ENCODE assay signal across 13 cellular contexts in genomic region chr11:118263109-118263508, GRCh38. TPM values are rescaled to one million over a fixed set of nuclear protein-coding genes. Genes with fewer than 3 reads are reported as not detected.
DNase-seq lines count a peak whose midpoint lies in the region; ATAC-seq, FAIRE-seq and TF ChIP-seq lines count a peak whose summit lies in the region.
"Had no signal": no experiment of that assay in that cellular context is flagged by ENCODE, and none has a peak within 500 bp of the region (broad histone marks: within the 10 kb centered on the region; RNA-seq: fewer than 3 reads in every experiment).

No MANE protein-coding gene starts in this region.

- H3K36me3 ChIP-seq in CD8-positive, alpha-beta T cell (ENCODE audit: insufficient read depth, low read length) = no peaks in the 10 kb centered on the region
- H3K36me3 ChIP-seq in NT2/D1 (ENCODE audit: insufficient read depth, insufficient read length, low read length) (no peaks in the 10 kb centered on the region), pancreas (no peaks in the 10 kb centered on the region)
- H3K36me3 ChIP-seq: WERI-Rb-1 had no signal

- no peak for DNase-seq in CD8-positive, alpha-beta T cell
- DNase-seq in NT2/D1 (ENCODE audit: low read depth, low spot score) (no peak), epithelial cell of esophagus (ENCODE audit: low read depth) (no peak), pancreas (no peak), NCI-H510A (lab: John Stamatoyannopoulos, UW) (no peak), GM10248 (ENCODE audit: extremely low spot score) (no peak)
- no peak for DNase-seq in effector CD8-positive, alpha-beta T cell (lab: John Stamatoyannopoulos, UW)
- DNase-seq: NCI-H2227 treated with DMSO at 0.1 percent for 48 hours, SHP77, WERI-Rb-1 had no signal

- no peak overlapping the region for H3K27ac Mint-ChIP-seq in CD8-positive, alpha-beta T cell

- no peak for TF ChIP-seq CTCF in CD8-positive, alpha-beta T cell (IDR thresholded peaks at IDR 0.05)
- TF ChIP-seq CTCF in epithelial cell of esophagus (IDR thresholded peaks at IDR 0.05; ENCODE audit: insufficient read depth, low read depth, low read length, missing control alignments) (no peak), pancreas (IDR thresholded peaks at IDR 0.05) (no peak), GM10248 (IDR thresholded peaks at IDR 0.05; ENCODE audit: control extremely low read depth, extremely low read depth, low read depth, missing control alignments) (no peak)

- no peaks in the 10 kb centered on the region for H3K27me3 ChIP-seq in CD8-positive, alpha-beta T cell (ENCODE audit: insufficient read depth, low read length)
- H3K27me3 ChIP-seq in NT2/D1 (ENCODE audit: insufficient read depth, insufficient read length) (peaks cover 35% of the 10 kb centered on the region), pancreas (no peaks in the 10 kb centered on the region)

- H3K9me3 ChIP-seq in CD8-positive, alpha-beta T cell (ENCODE audit: low read length) = no peaks in the 10 kb centered on the region
- no peaks in the 10 kb centered on the region for H3K9me3 ChIP-seq in NT2/D1 (ENCODE audit: insufficient read depth, low read length)
- no peaks in the 10 kb centered on the region for H3K9me3 ChIP-seq in pancreas

- intact Hi-C loops in CD8-positive, alpha-beta T cell (cut with DNase I, micrococcal nuclease) = no loop called here
- intact Hi-C loops in pancreas (cut with DNase I) = no loop called here

- WGBS in pancreas, 2 donors = 10 to 12% methylated on average over 4 of the region's 4 CpGs

- H3K4me3 Mint-ChIP-seq in CD8-positive, alpha-beta T cell = peak overlapping the region; percentile 82

- CTCF ChIA-PET in CD8-positive, alpha-beta T cell (lab: Charles Lee) = interaction anchor here (0.5 to 2.2 kb wide), 4 partner anchors 17 to 286 kb away, joined by 3 to 7 read pairs (median 4); no protein-coding TSS in a partner anchor
- CTCF ChIA-PET in GM10248 (lab: Yijun Ruan, JAX) = interaction anchor here (0.7 to 1.6 kb wide), 3 partner anchors 9 to 13 kb away, joined by 3 to 6 read pairs (median 3); partner anchors contain the start of gene MPZL3

- POLR2A ChIA-PET in CD8-positive, alpha-beta T cell (lab: Charles Lee) = interaction anchor here (1.0 to 1.1 kb wide), 2 partner anchors 65 to 172 kb away, joined by 3 to 5 read pairs; no protein-coding TSS in a partner anchor
- POLR2A ChIA-PET in GM10248 (lab: Yijun Ruan, JAX) = no interaction called here

- no peak for FAIRE-seq in pancreas (lab: Jason Lieb, UNC)

- peaks cover 38% of the 10 kb centered on the region for H3K4me1 ChIP-seq in CD8-positive, alpha-beta T cell (ENCODE audit: insufficient read depth, low read length)
- peaks cover 4% of the 10 kb centered on the region for H3K4me1 ChIP-seq in NT2/D1 (ENCODE audit: insufficient read depth, insufficient read length)
- peaks cover 0 to 17% (median 0%) of the 10 kb centered on the region in 3 donors for H3K4me1 ChIP-seq in pancreas

- no peaks in the 10 kb centered on the region for H3K9me3 Mint-ChIP-seq in CD8-positive, alpha-beta T cell

- no peaks in the 10 kb centered on the region for H3K27me3 Mint-ChIP-seq in CD8-positive, alpha-beta T cell (ENCODE audit: low read depth)

- H3K27ac ChIP-seq in CD8-positive, alpha-beta T cell (ENCODE audit: low read depth, low read length) = no peak overlapping the region
- H3K27ac ChIP-seq in pancreas = peak overlapping the region; percentile 56 to 93 (median 87)
- H3K27ac ChIP-seq: WERI-Rb-1 had no signal

- ATAC-seq in CD8-positive, alpha-beta T cell = no peak
- peak in 2 of 4 donors; percentile 51 to 60 for ATAC-seq in pancreas
- no peak for ATAC-seq in HG03039 (IDR thresholded peaks at IDR 0.05; ENCODE audit: unreplicated experiment)

- H3K4me3 ChIP-seq in CD8-positive, alpha-beta T cell (ENCODE audit: low read depth, low read length) = no peak overlapping the region
- H3K4me3 ChIP-seq in NT2/D1 (ENCODE audit: insufficient read length, low read depth) (peak overlapping the region; percentile 37), epithelial cell of esophagus (ENCODE audit: low read length) (peak overlapping the region; percentile 91), pancreas (peak overlapping the region; percentile 15 to 57 (median 27))

- no peaks in the 10 kb centered on the region for H3K36me3 Mint-ChIP-seq in CD8-positive, alpha-beta T cell

- H3K9ac ChIP-seq in NT2/D1 (ENCODE audit: insufficient read length, low read depth) = no peak overlapping the region

- peaks cover 44% of the 10 kb centered on the region for H3K4me1 Mint-ChIP-seq in CD8-positive, alpha-beta T cell (ENCODE audit: low read depth)

RNA-seq across cellular contexts. Expression of gene MPZL2, which starts 1.0 kb away (rescaled TPM):
- total RNA-seq in CD8-positive, alpha-beta T cell = 1 to 10 TPM; 1.2 to 1.4 TPM
- total RNA-seq in pancreas = 10 to 100 TPM in 4 of 6 donors, 1 to 10 TPM in 2; 6.0 to 20.7 (median 13.8) TPM
- 10 to 100 TPM in 1 of 2 donors, 1 to 10 TPM in 1; 8.1 to 15.6 TPM for polyA plus RNA-seq in pancreas
- total RNA-seq: LHCN-M2 had no signal

RNA-seq across cellular contexts. Expression of gene MPZL3, which starts 10.9 kb away (rescaled TPM):
- total RNA-seq in CD8-positive, alpha-beta T cell = 10 to 100 TPM; 15.3 to 16.8 TPM
- 1 to 10 TPM; 4.4 to 8.0 (median 5.6) TPM for total RNA-seq in pancreas
- polyA plus RNA-seq in pancreas = 1 to 10 TPM; 3.8 to 5.3 TPM
- total RNA-seq: LHCN-M2 had no signal

RNA-seq across cellular contexts. Expression of gene JAML, which starts 38.3 kb away (rescaled TPM):
- total RNA-seq in CD8-positive, alpha-beta T cell = 10 to 100 TPM; 38.4 to 40.4 TPM
- total RNA-seq in pancreas = 1 to 10 TPM in 4 of 6 donors, under 1 TPM in 2; 0.39 to 7.4 (median 1.8) TPM
- 1 to 10 TPM; 2.1 to 2.7 TPM for polyA plus RNA-seq in pancreas
- total RNA-seq: LHCN-M2 had no signal

RNA-seq across cellular contexts. Expression of gene CD3E, which starts 41.4 kb away (rescaled TPM):
- 100 to 1,000 TPM; 413 to 436 TPM for total RNA-seq in CD8-positive, alpha-beta T cell
- total RNA-seq in pancreas = 1 to 10 TPM in 4 of 6 donors, under 1 TPM in 2; 0.23 to 2.1 (median 1.5) TPM
- under 1 TPM; 0.23 to 0.73 TPM for polyA plus RNA-seq in pancreas
- total RNA-seq: dermis blood vessel endothelial cell, LHCN-M2 had no signal

Comparison
In these comparisons a context has a peak if more than half of its experiments do, and no peak if none do; other contexts are left out.
1. RNA of gene JAML, which starts 38.3 kb away (total RNA-seq): 38.4 to 40.4 TPM in CD8-positive, alpha-beta T cell; 0.39 to 7.4 TPM in pancreas; every median in the first group is over 4 times any median in the second.